ENCODE assay signal across 3 cellular contexts in genomic region chr10:107978455-107978854, GRCh38.
"Had no signal": no experiment of that assay in that cellular context is flagged by ENCODE, and none has a peak within 500 bp of the region (broad histone marks: within the 10 kb centered on the region; RNA-seq: fewer than 3 reads in every experiment).

No MANE protein-coding gene starts in this region.

- DNase-seq: GDM1, GF-D8 had no signal

- H3K4me3 ChIP-seq: GM12878 had no signal

- ATAC-seq: GM12878 had no signal
